7 cellular contexts compared by ENCODE assay signal in genomic region chr16:2601301-2602025, GRCh38.
DNase-seq lines count a peak whose midpoint lies in the region; ATAC-seq, FAIRE-seq and TF ChIP-seq lines count a peak whose summit lies in the region.
"Not testable (repeated sequence)": the region's sequence is repeated elsewhere in the genome, so short reads cannot be mapped to it uniquely, and the experiment has no call there.

No MANE protein-coding gene starts in this region.

- H3K27me3 Mint-ChIP-seq in CD4-positive, alpha-beta T cell; activated CD8-positive, alpha-beta T cell treated with anti-CD3 and anti-CD28 coated beads for 36 hours; activated naive CD8-positive, alpha-beta T cell treated with anti-CD3 and anti-CD28 coated beads for 36 hours; naive thymus-derived CD8-positive, alpha-beta T cell: not testable (repeated sequence)

- H3K9me3 ChIP-seq in CD4-positive, alpha-beta T cell (ENCODE audit: control insufficient read depth, low read length); heart right ventricle; lower lobe of right lung; small intestine (ENCODE audit: control insufficient read depth, low read depth): not testable (repeated sequence)

- intact Hi-C loops in CD4-positive, alpha-beta T cell (cut with DNase I, micrococcal nuclease); activated CD8-positive, alpha-beta T cell treated with anti-CD3 and anti-CD28 coated beads for 36 hours (cut with micrococcal nuclease); heart right ventricle (cut with DNase I); lower lobe of right lung (cut with DNase I): not testable (repeated sequence)

- CTCF ChIA-PET in CD4-positive, alpha-beta T cell (lab: Charles Lee); activated CD8-positive, alpha-beta T cell treated with anti-CD3 and anti-CD28 coated beads for 36 hours (lab: Charles Lee): not testable (repeated sequence)

- not testable (repeated sequence) for H3K27ac Mint-ChIP-seq in CD4-positive, alpha-beta T cell
- peak overlapping the region; percentile 77 for H3K27ac Mint-ChIP-seq in activated CD8-positive, alpha-beta T cell treated with anti-CD3 and anti-CD28 coated beads for 36 hours
- H3K27ac Mint-ChIP-seq in activated naive CD8-positive, alpha-beta T cell treated with anti-CD3 and anti-CD28 coated beads for 36 hours = peak overlapping the region; percentile 71
- peak overlapping the region in 7 of 10 donors; percentile 29 to 84 (median 60) for H3K27ac Mint-ChIP-seq in naive thymus-derived CD8-positive, alpha-beta T cell

- DNase-seq in CD4-positive, alpha-beta T cell; activated CD8-positive, alpha-beta T cell treated with anti-CD3 and anti-CD28 coated beads for 36 hours; activated naive CD8-positive, alpha-beta T cell treated with anti-CD3 and anti-CD28 coated beads for 36 hours; heart right ventricle; naive thymus-derived CD8-positive, alpha-beta T cell: not testable (repeated sequence)
- DNase-seq in lower lobe of right lung = peak; percentile 16
- peak; percentile 71 for DNase-seq in small intestine

- not testable (repeated sequence) for ATAC-seq in CD4-positive, alpha-beta T cell (ENCODE audit: poor library complexity); activated CD8-positive, alpha-beta T cell treated with anti-CD3 and anti-CD28 coated beads for 36 hours; lower lobe of right lung; naive thymus-derived CD8-positive, alpha-beta T cell
- ATAC-seq in heart right ventricle = peak in 4 of 8 donors; percentile 8 to 36 (median 30)

- not testable (repeated sequence) for H3K4me3 ChIP-seq in heart right ventricle; lower lobe of right lung; small intestine (ENCODE audit: low read depth in 1 of 2, low read length in 2 of 2)

- not testable (repeated sequence) for FAIRE-seq in small intestine (lab: Jason Lieb, UNC)

- not testable (repeated sequence) for H3K9me3 Mint-ChIP-seq in CD4-positive, alpha-beta T cell; activated CD8-positive, alpha-beta T cell treated with anti-CD3 and anti-CD28 coated beads for 36 hours; activated naive CD8-positive, alpha-beta T cell treated with anti-CD3 and anti-CD28 coated beads for 36 hours; naive thymus-derived CD8-positive, alpha-beta T cell

- H3K27ac ChIP-seq in CD4-positive, alpha-beta T cell (ENCODE audit: low read depth, low read length); lower lobe of right lung; small intestine (ENCODE audit: low read depth in 1 of 2, low read length in 1 of 2): not testable (repeated sequence)
- peak overlapping the region in 6 of 10 donors; percentile 10 to 63 (median 32) for H3K27ac ChIP-seq in heart right ventricle

- H3K4me3 Mint-ChIP-seq in CD4-positive, alpha-beta T cell = peak overlapping the region; percentile 4
- H3K4me3 Mint-ChIP-seq in activated CD8-positive, alpha-beta T cell treated with anti-CD3 and anti-CD28 coated beads for 36 hours; activated naive CD8-positive, alpha-beta T cell treated with anti-CD3 and anti-CD28 coated beads for 36 hours: not testable (repeated sequence)
- peak overlapping the region in 2 of 10 donors; percentile 64 to 69 for H3K4me3 Mint-ChIP-seq in naive thymus-derived CD8-positive, alpha-beta T cell

- peaks cover 0 to 33% (median 24%) of the 10 kb centered on the region in 9 donors for H3K36me3 ChIP-seq in heart right ventricle
- H3K36me3 ChIP-seq in lower lobe of right lung = peaks cover 26% of the 10 kb centered on the region
- H3K36me3 ChIP-seq in small intestine (ENCODE audit: control insufficient read depth in 2 of 2, insufficient read depth in 2 of 2, low read length in 2 of 2) = peaks cover 13 to 15% of the 10 kb centered on the region in 2 donors

- H3K4me1 ChIP-seq in heart right ventricle = peaks cover 0 to 30% (median 15%) of the 10 kb centered on the region in 9 donors
- not testable (repeated sequence) for H3K4me1 ChIP-seq in lower lobe of right lung; small intestine (ENCODE audit: control insufficient read depth in 2 of 2, insufficient read depth in 1 of 2, low read depth in 1 of 2, low read length in 1 of 2)

- WGBS in heart right ventricle, 2 donors = 73 to 74% methylated on average over 11 of the region's 12 CpGs
- WGBS in small intestine, 3 donors = 60 to 80% (median 62%) methylated on average over 11 of the region's 12 CpGs

- POLR2A ChIA-PET in CD4-positive, alpha-beta T cell (lab: Charles Lee); activated CD8-positive, alpha-beta T cell treated with anti-CD3 and anti-CD28 coated beads for 36 hours (lab: Charles Lee); naive thymus-derived CD8-positive, alpha-beta T cell (lab: Charles Lee): not testable (repeated sequence)

- peaks cover 24% of the 10 kb centered on the region for H3K36me3 Mint-ChIP-seq in CD4-positive, alpha-beta T cell (ENCODE audit: low read depth)
- peaks cover 14% of the 10 kb centered on the region for H3K36me3 Mint-ChIP-seq in activated CD8-positive, alpha-beta T cell treated with anti-CD3 and anti-CD28 coated beads for 36 hours (ENCODE audit: low read depth)
- not testable (repeated sequence) for H3K36me3 Mint-ChIP-seq in activated naive CD8-positive, alpha-beta T cell treated with anti-CD3 and anti-CD28 coated beads for 36 hours
- H3K36me3 Mint-ChIP-seq in naive thymus-derived CD8-positive, alpha-beta T cell = peaks cover 0 to 17% (median 0%) of the 10 kb centered on the region in 3 donors

- H3K4me1 Mint-ChIP-seq in CD4-positive, alpha-beta T cell (ENCODE audit: low read depth) = peaks cover 19% of the 10 kb centered on the region
- H3K4me1 Mint-ChIP-seq in activated CD8-positive, alpha-beta T cell treated with anti-CD3 and anti-CD28 coated beads for 36 hours (ENCODE audit: low read depth) = peaks cover 19% of the 10 kb centered on the region
- not testable (repeated sequence) for H3K4me1 Mint-ChIP-seq in activated naive CD8-positive, alpha-beta T cell treated with anti-CD3 and anti-CD28 coated beads for 36 hours
- H3K4me1 Mint-ChIP-seq in naive thymus-derived CD8-positive, alpha-beta T cell = peaks cover 7 to 24% (median 19%) of the 10 kb centered on the region in 4 donors

- TF ChIP-seq CTCF in CD4-positive, alpha-beta T cell (IDR thresholded peaks at IDR 0.05); activated CD8-positive, alpha-beta T cell treated with anti-CD3 and anti-CD28 coated beads for 36 hours (IDR thresholded peaks at IDR 0.05); heart right ventricle (IDR thresholded peaks at IDR 0.05); lower lobe of right lung (IDR thresholded peaks at IDR 0.05): not testable (repeated sequence)

- not testable (repeated sequence) for H3K27me3 ChIP-seq in CD4-positive, alpha-beta T cell (ENCODE audit: control insufficient read depth, insufficient read depth, low read length); heart right ventricle; lower lobe of right lung (ENCODE audit: low read depth); small intestine (ENCODE audit: control insufficient read depth in 2 of 2, insufficient read depth in 2 of 2, low read length in 2 of 2)
